1 cellular context compared by ENCODE assay signal in the genomic region with DNA sequence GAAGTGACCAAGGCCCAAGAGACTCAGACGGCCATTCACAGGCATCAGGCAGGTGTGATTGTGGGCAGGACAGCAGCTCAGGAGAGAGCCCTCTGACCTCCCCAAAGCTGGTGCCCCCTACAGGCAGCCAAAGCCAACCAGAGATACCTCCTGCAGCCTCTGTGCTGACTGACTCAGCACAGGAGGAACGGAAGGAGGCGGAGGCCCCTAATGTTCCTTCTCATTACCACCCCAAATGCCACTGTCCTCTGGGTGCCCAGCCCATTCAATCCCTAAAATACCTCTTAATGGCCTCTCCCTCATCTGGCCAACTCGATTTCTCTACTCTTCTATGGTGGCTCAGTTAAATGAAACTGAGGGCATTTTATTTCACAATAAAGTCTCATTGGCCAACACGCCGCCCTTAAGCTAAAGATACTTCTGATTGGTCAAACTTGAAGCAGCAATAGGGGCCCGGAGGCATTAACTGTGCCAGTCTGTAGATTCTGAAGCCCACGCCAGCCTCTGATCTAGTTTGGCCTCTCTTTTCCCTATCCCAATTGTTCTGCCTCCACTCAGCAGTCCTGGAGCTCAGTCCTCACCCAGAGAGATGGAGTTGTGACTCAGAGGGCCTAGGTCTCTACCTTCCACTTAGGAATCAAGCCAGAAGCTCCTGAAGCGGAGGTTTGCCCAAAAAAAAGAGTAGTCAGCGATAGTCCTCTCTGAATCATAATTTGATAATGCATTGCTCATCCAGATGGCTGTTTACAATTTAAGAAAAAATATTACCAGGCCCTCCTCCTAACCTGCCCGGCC.
A peak's percentile ranks its signal among the peaks of the same experiment; 100 is the strongest.
TF ChIP-seq lines count a peak whose summit lies in the region.

No MANE protein-coding gene starts in this region.

TF ChIP-seq in HepG2, 621 proteins besides CTCF, POLR2A, EP300 and RAD21 (continued from another document and continues in another):
- TF ChIP-seq, protein P1, sequence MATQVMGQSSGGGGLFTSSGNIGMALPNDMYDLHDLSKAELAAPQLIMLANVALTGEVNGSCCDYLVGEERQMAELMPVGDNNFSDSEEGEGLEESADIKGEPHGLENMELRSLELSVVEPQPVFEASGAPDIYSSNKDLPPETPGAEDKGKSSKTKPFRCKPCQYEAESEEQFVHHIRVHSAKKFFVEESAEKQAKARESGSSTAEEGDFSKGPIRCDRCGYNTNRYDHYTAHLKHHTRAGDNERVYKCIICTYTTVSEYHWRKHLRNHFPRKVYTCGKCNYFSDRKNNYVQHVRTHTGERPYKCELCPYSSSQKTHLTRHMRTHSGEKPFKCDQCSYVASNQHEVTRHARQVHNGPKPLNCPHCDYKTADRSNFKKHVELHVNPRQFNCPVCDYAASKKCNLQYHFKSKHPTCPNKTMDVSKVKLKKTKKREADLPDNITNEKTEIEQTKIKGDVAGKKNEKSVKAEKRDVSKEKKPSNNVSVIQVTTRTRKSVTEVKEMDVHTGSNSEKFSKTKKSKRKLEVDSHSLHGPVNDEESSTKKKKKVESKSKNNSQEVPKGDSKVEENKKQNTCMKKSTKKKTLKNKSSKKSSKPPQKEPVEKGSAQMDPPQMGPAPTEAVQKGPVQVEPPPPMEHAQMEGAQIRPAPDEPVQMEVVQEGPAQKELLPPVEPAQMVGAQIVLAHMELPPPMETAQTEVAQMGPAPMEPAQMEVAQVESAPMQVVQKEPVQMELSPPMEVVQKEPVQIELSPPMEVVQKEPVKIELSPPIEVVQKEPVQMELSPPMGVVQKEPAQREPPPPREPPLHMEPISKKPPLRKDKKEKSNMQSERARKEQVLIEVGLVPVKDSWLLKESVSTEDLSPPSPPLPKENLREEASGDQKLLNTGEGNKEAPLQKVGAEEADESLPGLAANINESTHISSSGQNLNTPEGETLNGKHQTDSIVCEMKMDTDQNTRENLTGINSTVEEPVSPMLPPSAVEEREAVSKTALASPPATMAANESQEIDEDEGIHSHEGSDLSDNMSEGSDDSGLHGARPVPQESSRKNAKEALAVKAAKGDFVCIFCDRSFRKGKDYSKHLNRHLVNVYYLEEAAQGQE (IDR thresholded peaks at IDR 0.05; ENCODE audit: borderline replicate concordance in 1 of 2, low read depth in 1 of 2, low read length in 2 of 2), result no peak
- TF ChIP-seq ZNF33A (CRISPR knock-in tag; IDR thresholded peaks at IDR 0.05; ENCODE audit: borderline replicate concordance), result no peak
- TF ChIP-seq ZNF20 (CRISPR knock-in tag; IDR thresholded peaks at IDR 0.05), result no peak
- no peak for TF ChIP-seq ZNF674 (CRISPR knock-in tag; IDR thresholded peaks at IDR 0.05; ENCODE audit: low read depth)
- no peak for TF ChIP-seq SOX13 (IDR thresholded peaks at IDR 0.05)
- 0 out of 4 replicates have a peak, but pooled peaks of 1 of the 2 experiments have one; percentile 42 for TF ChIP-seq SOX13 (CRISPR knock-in tag; conservative IDR thresholded peaks at IDR 0.05 in 1 of 2, IDR thresholded peaks at IDR 0.05 in 1 of 2)
- TF ChIP-seq ZKSCAN1 (IDR thresholded peaks at IDR 0.05; ENCODE audit: low read length), result 0 out of 2 replicates have a peak, but pooled peaks have one; percentile 16
- 0 out of 2 replicates have a peak, but pooled peaks have one; percentile 34 for TF ChIP-seq KLF6 (CRISPR knock-in tag; IDR thresholded peaks at IDR 0.05)
- TF ChIP-seq MYC (CRISPR knock-in tag; IDR thresholded peaks at IDR 0.05; ENCODE audit: borderline replicate concordance), result no peak
- no peak for TF ChIP-seq ISL2 (CRISPR knock-in tag; IDR thresholded peaks at IDR 0.05)
- no peak for TF ChIP-seq ZNF274 (CRISPR knock-in tag; IDR thresholded peaks at IDR 0.05)
- no peak for TF ChIP-seq DPF2 (CRISPR knock-in tag; IDR thresholded peaks at IDR 0.05; ENCODE audit: borderline replicate concordance, low read depth)
- no peak for TF ChIP-seq ZNF317 (CRISPR knock-in tag; IDR thresholded peaks at IDR 0.05)
- TF ChIP-seq ZNF18 (CRISPR knock-in tag; IDR thresholded peaks at IDR 0.05; ENCODE audit: insufficient replicate concordance), result no peak
- TF ChIP-seq ZUFSP (CRISPR knock-in tag; IDR thresholded peaks at IDR 0.05; ENCODE audit: borderline replicate concordance), result no peak
- TF ChIP-seq SMAD9 (CRISPR knock-in tag; IDR thresholded peaks at IDR 0.05), result no peak
- no peak for TF ChIP-seq ZNF619 (CRISPR knock-in tag; IDR thresholded peaks at IDR 0.05)
- TF ChIP-seq POLR2G (IDR thresholded peaks at IDR 0.05; ENCODE audit: low read depth, low read length), result 0 out of 2 replicates have a peak, but pooled peaks have one; percentile 2
- TF ChIP-seq CBX5 (CRISPR knock-in tag; IDR thresholded peaks at IDR 0.05; ENCODE audit: borderline replicate concordance), result peak; percentile 41; the same call in 1 of the 2 replicates
- peak; percentile 56 for TF ChIP-seq KDM2A (CRISPR knock-in tag; IDR thresholded peaks at IDR 0.05; ENCODE audit: borderline replicate concordance, low read depth)
- TF ChIP-seq PHF21A (CRISPR knock-in tag; IDR thresholded peaks at IDR 0.05), result peak; percentile 54; the same call in 1 of the 2 replicates
- no peak for TF ChIP-seq ZFY (CRISPR knock-in tag; IDR thresholded peaks at IDR 0.05)
- TF ChIP-seq KDM5B (CRISPR knock-in tag; IDR thresholded peaks at IDR 0.05; ENCODE audit: borderline replicate concordance), result no peak
- no peak for TF ChIP-seq SRSF1 (optimal IDR thresholded peaks at IDR 0.05; ENCODE audit: low read depth, low read length)
- no peak for TF ChIP-seq ZNF207 (IDR thresholded peaks at IDR 0.05; ENCODE audit: borderline replicate concordance)
- TF ChIP-seq ARHGAP35 (CRISPR knock-in tag; IDR thresholded peaks at IDR 0.05; ENCODE audit: borderline replicate concordance), result no peak
- no peak for TF ChIP-seq SMARCE1 (IDR thresholded peaks at IDR 0.05; ENCODE audit: borderline replicate concordance)
- TF ChIP-seq, protein P2, sequence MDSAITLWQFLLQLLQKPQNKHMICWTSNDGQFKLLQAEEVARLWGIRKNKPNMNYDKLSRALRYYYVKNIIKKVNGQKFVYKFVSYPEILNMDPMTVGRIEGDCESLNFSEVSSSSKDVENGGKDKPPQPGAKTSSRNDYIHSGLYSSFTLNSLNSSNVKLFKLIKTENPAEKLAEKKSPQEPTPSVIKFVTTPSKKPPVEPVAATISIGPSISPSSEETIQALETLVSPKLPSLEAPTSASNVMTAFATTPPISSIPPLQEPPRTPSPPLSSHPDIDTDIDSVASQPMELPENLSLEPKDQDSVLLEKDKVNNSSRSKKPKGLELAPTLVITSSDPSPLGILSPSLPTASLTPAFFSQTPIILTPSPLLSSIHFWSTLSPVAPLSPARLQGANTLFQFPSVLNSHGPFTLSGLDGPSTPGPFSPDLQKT (CRISPR knock-in tag; IDR thresholded peaks at IDR 0.05; ENCODE audit: borderline replicate concordance), result no peak
- TF ChIP-seq ELF1 (CRISPR knock-in tag; IDR thresholded peaks at IDR 0.05), result no peak
- no peak for TF ChIP-seq PAXIP1 (CRISPR knock-in tag; conservative IDR thresholded peaks at IDR 0.05)
- no peak for TF ChIP-seq ATRX (CRISPR knock-in tag; IDR thresholded peaks at IDR 0.05; ENCODE audit: borderline replicate concordance)
- 0 out of 2 replicates have a peak, but pooled peaks have one; percentile 32 for TF ChIP-seq AKAP8 (CRISPR knock-in tag; IDR thresholded peaks at IDR 0.05)
- no peak for TF ChIP-seq ZNF780A (CRISPR knock-in tag; IDR thresholded peaks at IDR 0.05)
- TF ChIP-seq ZNF776 (CRISPR knock-in tag; IDR thresholded peaks at IDR 0.05), result no peak
- TF ChIP-seq PBX2 (CRISPR knock-in tag; IDR thresholded peaks at IDR 0.05), result no peak
- no peak for TF ChIP-seq HMGA1 (CRISPR knock-in tag; conservative IDR thresholded peaks at IDR 0.05)
- no peak for TF ChIP-seq ZNF713 (CRISPR knock-in tag; IDR thresholded peaks at IDR 0.05)
- TF ChIP-seq REPIN1 (CRISPR knock-in tag; IDR thresholded peaks at IDR 0.05; ENCODE audit: borderline replicate concordance, low read depth), result no peak
- no peak for TF ChIP-seq TOE1 (CRISPR knock-in tag; IDR thresholded peaks at IDR 0.05)
- no peak for TF ChIP-seq CSRNP1 (CRISPR knock-in tag; IDR thresholded peaks at IDR 0.05)
- no peak for TF ChIP-seq TBP (CRISPR knock-in tag; IDR thresholded peaks at IDR 0.05)
- TF ChIP-seq ZNF775 (CRISPR knock-in tag; IDR thresholded peaks at IDR 0.05; ENCODE audit: borderline replicate concordance), result no peak
- TF ChIP-seq ZFP36L1 (CRISPR knock-in tag; IDR thresholded peaks at IDR 0.05), result no peak
- TF ChIP-seq ZNF720 (CRISPR knock-in tag; IDR thresholded peaks at IDR 0.05), result no peak
- no peak for TF ChIP-seq IRF9 (CRISPR knock-in tag; IDR thresholded peaks at IDR 0.05; ENCODE audit: borderline replicate concordance)
- TF ChIP-seq ZNF253 (CRISPR knock-in tag; IDR thresholded peaks at IDR 0.05; ENCODE audit: borderline replicate concordance), result no peak
- TF ChIP-seq FOXJ3 (CRISPR knock-in tag; IDR thresholded peaks at IDR 0.05; ENCODE audit: borderline replicate concordance), result no peak
- TF ChIP-seq ARNT2 (CRISPR knock-in tag; IDR thresholded peaks at IDR 0.05; ENCODE audit: low read depth), result no peak
- no peak for TF ChIP-seq ZNF7 (CRISPR knock-in tag; IDR thresholded peaks at IDR 0.05)
- 0 out of 2 replicates have a peak, but pooled peaks have one; percentile 16 for TF ChIP-seq TOPORS (CRISPR knock-in tag; IDR thresholded peaks at IDR 0.05)
- TF ChIP-seq NCOA2 (CRISPR knock-in tag; IDR thresholded peaks at IDR 0.05), result no peak
- TF ChIP-seq ZNF124 (CRISPR knock-in tag; IDR thresholded peaks at IDR 0.05), result no peak
